Comparison of ENCODE assay signal across 17 cellular contexts in the genomic region with DNA sequence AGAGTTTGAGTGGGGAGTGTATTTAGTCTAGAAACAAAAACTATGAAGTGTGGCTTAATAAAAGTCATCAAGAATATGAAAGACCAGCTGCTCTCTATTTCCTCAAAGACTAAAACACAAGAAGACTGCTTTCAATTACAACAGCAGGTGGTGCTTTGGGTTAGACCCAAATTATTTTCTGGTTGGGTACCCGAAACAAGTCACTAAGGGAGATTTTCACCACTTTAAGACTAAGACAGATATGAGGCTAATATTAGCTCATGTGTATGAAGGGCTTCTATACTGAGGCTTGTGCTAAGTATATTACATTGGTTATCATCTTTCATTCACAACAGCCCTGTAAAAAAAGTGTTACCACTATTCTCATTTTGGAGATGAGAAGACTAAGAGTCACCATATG. TPM values are rescaled to one million over a fixed set of nuclear protein-coding genes. Genes with fewer than 3 reads are reported as not detected.
A peak's percentile ranks its signal among the peaks of the same experiment; 100 is the strongest.
DNase-seq lines count a peak whose midpoint lies in the region; ATAC-seq and TF ChIP-seq lines count a peak whose summit lies in the region.
"Had no signal": no experiment of that assay in that cellular context is flagged by ENCODE, and none has a peak within 500 bp of the region (broad histone marks: within the 10 kb centered on the region; RNA-seq: fewer than 3 reads in every experiment).

No MANE protein-coding gene starts in this region.

- peaks cover 89% of the 10 kb centered on the region for H3K4me1 Mint-ChIP-seq in osteocyte (ENCODE audit: unreplicated experiment)
- H3K4me1 Mint-ChIP-seq: neural progenitor cell had no signal

- peak overlapping the region; percentile 90 for H3K27ac Mint-ChIP-seq in osteocyte (ENCODE audit: unreplicated experiment)
- H3K27ac Mint-ChIP-seq: dendritic cell treated with granulocyte-macrophage colony-stimulating factor and Interleukin-4, amounts not matched to agents 40 ng/mL and 50 ng/mL, for 4 days; neural progenitor cell had no signal

- H3K4me3 Mint-ChIP-seq in osteocyte (ENCODE audit: unreplicated experiment): no peak overlapping the region
- H3K4me3 Mint-ChIP-seq: dendritic cell treated with granulocyte-macrophage colony-stimulating factor and Interleukin-4, amounts not matched to agents 40 ng/mL and 50 ng/mL, for 4 days; neural progenitor cell had no signal

- no peaks in the 10 kb centered on the region for H3K9me3 Mint-ChIP-seq in osteocyte (ENCODE audit: unreplicated experiment)
- H3K9me3 Mint-ChIP-seq: dendritic cell treated with granulocyte-macrophage colony-stimulating factor and Interleukin-4, amounts not matched to agents 40 ng/mL and 50 ng/mL, for 4 days; neural progenitor cell had no signal

- ATAC-seq in GM19023 (IDR thresholded peaks at IDR 0.05; ENCODE audit: unreplicated experiment): peak; percentile 88
- peak; percentile 45 for ATAC-seq in GM21619 (IDR thresholded peaks at IDR 0.05; ENCODE audit: unreplicated experiment)
- ATAC-seq in HG03439 (IDR thresholded peaks at IDR 0.05; ENCODE audit: unreplicated experiment): peak; percentile 49
- no peak for ATAC-seq in GM19455 (IDR thresholded peaks at IDR 0.05; ENCODE audit: unreplicated experiment)
- ATAC-seq in left colon: no peak
- ATAC-seq: K562 had no signal

- DNase-seq in osteocyte (ENCODE audit: extremely low spot score, unreplicated experiment): no peak
- no peak for DNase-seq in ecto neural progenitor cell (ENCODE audit: low spot score)
- DNase-seq in left colon: no peak
- DNase-seq: activated naive CD4-positive, alpha-beta T cell; DMS53; mesendoderm; NCI-H1105; retina; Right ventricle myocardium superior; T-helper 2 cell had no signal

- no peak for TF ChIP-seq CTCF in osteocyte (IDR thresholded peaks at IDR 0.05)

- no peaks in the 10 kb centered on the region for H3K27me3 Mint-ChIP-seq in osteocyte (ENCODE audit: unreplicated experiment)
- H3K27me3 Mint-ChIP-seq: dendritic cell treated with granulocyte-macrophage colony-stimulating factor and Interleukin-4, amounts not matched to agents 40 ng/mL and 50 ng/mL, for 4 days had no signal

- intact Hi-C loops in left colon (cut with DNase I, micrococcal nuclease): loop anchor here in 1 of 2 donors (10.0 kb wide), 1 partner anchor 177 kb away; no protein-coding TSS in a partner anchor

- H3K36me3 Mint-ChIP-seq in osteocyte (ENCODE audit: unreplicated experiment): peaks cover 78% of the 10 kb centered on the region
- H3K36me3 Mint-ChIP-seq: neural progenitor cell had no signal

RNA-seq across cellular contexts. Expression of a gene that starts 43.1 kb away (rescaled TPM):
- 3,389 and 3,403 TPM in 2 replicates for total RNA-seq in osteocyte
- total RNA-seq in left colon: 1 to 10 TPM; 2.3 to 2.8 TPM

Comparison
In these comparisons a context has a peak if more than half of its experiments do, and no peak if none do; other contexts are left out.
1. ATAC-seq: peak in GM19023 (single experiment), GM21619 (single experiment) and HG03439 (single experiment); none in GM19455 (single experiment) and left colon (single experiment).
2. RNA of a gene that starts 43.1 kb away (total RNA-seq): 3,389 to 3,403 TPM in osteocyte; 2.3 to 2.8 TPM in left colon; every median in the first group is over 100 times any median in the second.